In genomic region chr9:130180516-130180915, GRCh38 we compare ENCODE assay signal across 16 cellular contexts.
"Had no signal": no experiment of that assay in that cellular context is flagged by ENCODE, and none has a peak within 500 bp of the region (broad histone marks: within the 10 kb centered on the region; RNA-seq: fewer than 3 reads in every experiment).

No MANE protein-coding gene starts in this region.

- H3K36me3 Mint-ChIP-seq: activated naive CD4-positive, alpha-beta T cell treated with anti-CD3 and anti-CD28 coated beads, Interleukin-2, amount 50 U/mL, for 24 hours; memory B cell; type B pancreatic cell had no signal

- H3K4me1 ChIP-seq: gastrocnemius medialis had no signal

- H3K27ac ChIP-seq: gastrocnemius medialis had no signal

- H3K27me3 Mint-ChIP-seq: activated CD4-positive, alpha-beta memory T cell treated with anti-CD3 and anti-CD28 coated beads, Interleukin-2, amount 10 ng/mL, durations not matched to agents 7 days and 5 days; activated naive CD4-positive, alpha-beta T cell treated with anti-CD3 and anti-CD28 coated beads, Interleukin-2, amount 50 U/mL, for 24 hours; progenitor cell of endocrine pancreas; type B pancreatic cell had no signal

- H3K36me3 ChIP-seq: gastrocnemius medialis had no signal

- ATAC-seq: body of pancreas; gastrocnemius medialis; left colon; stimulated activated naive CD8-positive, alpha-beta T cell treated with anti-CD3 and anti-CD28 coated beads, Interleukin-15, Interleukin-2, amounts not matched to agents 100 U/mL and 50 U/mL, for 24 hours had no signal

- H3K27me3 ChIP-seq: body of pancreas, gastrocnemius medialis had no signal

- H3K9me3 ChIP-seq: body of pancreas, gastrocnemius medialis had no signal

- H3K4me3 Mint-ChIP-seq: activated CD4-positive, alpha-beta memory T cell treated with anti-CD3 and anti-CD28 coated beads, Interleukin-2, amount 10 ng/mL, durations not matched to agents 7 days and 5 days; activated naive CD4-positive, alpha-beta T cell treated with anti-CD3 and anti-CD28 coated beads, Interleukin-2, amount 50 U/mL, for 24 hours; memory B cell; T-helper 1 cell treated with Interleukin-12 subunit alpha and Interleukin-12 subunit beta and Interleukin-4 antibody, amounts not matched to agents 30 μg/mL and 1 μg/mL, for 36 hours; type B pancreatic cell had no signal

- H3K9me3 Mint-ChIP-seq: activated CD4-positive, alpha-beta memory T cell treated with anti-CD3 and anti-CD28 coated beads, Interleukin-2, amount 10 ng/mL, durations not matched to agents 7 days and 5 days; activated naive CD4-positive, alpha-beta T cell treated with anti-CD3 and anti-CD28 coated beads, Interleukin-2, amount 50 U/mL, for 24 hours; memory B cell; T-helper 1 cell treated with Interleukin-12 subunit alpha and Interleukin-12 subunit beta and Interleukin-4 antibody, amounts not matched to agents 30 μg/mL and 1 μg/mL, for 36 hours; type B pancreatic cell had no signal

- H3K27ac Mint-ChIP-seq: activated CD4-positive, alpha-beta memory T cell treated with anti-CD3 and anti-CD28 coated beads, Interleukin-2, amount 10 ng/mL, durations not matched to agents 7 days and 5 days; activated naive CD4-positive, alpha-beta T cell treated with anti-CD3 and anti-CD28 coated beads, Interleukin-2, amount 50 U/mL, for 24 hours; memory B cell; progenitor cell of endocrine pancreas; T-helper 1 cell treated with Interleukin-12 subunit alpha and Interleukin-12 subunit beta and Interleukin-4 antibody, amounts not matched to agents 30 μg/mL and 1 μg/mL, for 36 hours; type B pancreatic cell had no signal

- H3K4me1 Mint-ChIP-seq: activated CD4-positive, alpha-beta memory T cell treated with anti-CD3 and anti-CD28 coated beads, Interleukin-2, amount 10 ng/mL, durations not matched to agents 7 days and 5 days; activated naive CD4-positive, alpha-beta T cell treated with anti-CD3 and anti-CD28 coated beads, Interleukin-2, amount 50 U/mL, for 24 hours had no signal

- H3K4me3 ChIP-seq: body of pancreas, gastrocnemius medialis had no signal

- DNase-seq: activated CD4-positive, alpha-beta memory T cell treated with anti-CD3 and anti-CD28 coated beads, Interleukin-2, amount 10 ng/mL, durations not matched to agents 7 days and 5 days; activated CD4-positive, alpha-beta T cell treated with anti-CD3 and anti-CD28 coated beads for 48 hours; activated gamma-delta T cell; anterior cingulate cortex; body of pancreas; dermis blood vessel endothelial cell; effector CD8-positive, alpha-beta T cell; gastrocnemius medialis; left colon; stimulated activated CD4-positive, alpha-beta T cell treated with anti-CD3 and anti-CD28 coated beads, Interleukin-4, amount 100 ng/mL, for 4 hours; stimulated activated naive CD8-positive, alpha-beta T cell treated with anti-CD3 and anti-CD28 coated beads, Interleukin-15, Interleukin-2, amounts not matched to agents 100 U/mL and 50 U/mL, for 24 hours had no signal
